Comparison of ENCODE assay signal across 13 cellular contexts in the genomic region with DNA sequence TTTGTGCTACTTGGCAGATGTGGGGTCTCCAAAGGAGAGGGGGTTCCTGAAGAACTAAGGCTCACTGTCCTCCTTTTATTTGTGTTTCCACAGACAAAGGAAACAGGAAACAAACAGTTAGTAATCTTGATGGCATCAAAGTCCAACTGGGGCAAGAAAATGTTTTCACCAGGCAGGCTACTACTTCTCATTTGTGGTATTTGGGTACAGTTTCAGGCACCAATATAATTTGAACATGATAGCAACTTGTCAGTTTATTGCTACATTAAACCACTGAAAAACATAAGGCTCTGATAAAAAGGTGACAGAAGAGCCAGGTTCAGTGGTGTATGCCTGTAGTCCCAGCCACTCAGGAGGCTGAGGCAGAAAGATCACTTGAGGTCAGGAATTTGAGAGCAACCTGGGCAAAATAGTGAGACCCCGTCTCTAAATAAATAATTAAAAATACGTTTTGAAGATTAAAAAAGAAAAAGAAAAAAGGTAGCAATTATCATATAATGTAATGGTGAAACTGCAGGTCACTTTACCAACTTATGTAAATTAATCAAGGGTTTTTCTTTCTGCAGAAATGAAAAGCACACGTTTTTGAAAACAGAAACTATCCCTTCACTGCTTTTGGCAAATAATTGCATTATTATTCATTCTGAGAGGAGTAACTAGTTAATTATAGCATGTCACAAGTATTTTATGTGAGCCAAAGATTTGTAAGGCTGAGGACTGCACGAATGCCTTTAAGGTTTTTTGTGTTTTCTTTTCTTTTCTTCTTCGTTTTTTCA.
DNase-seq lines count a peak whose midpoint lies in the region; ATAC-seq, FAIRE-seq and TF ChIP-seq lines count a peak whose summit lies in the region.
"Had no signal": no experiment of that assay in that cellular context is flagged by ENCODE, and none has a peak within 500 bp of the region (broad histone marks: within the 10 kb centered on the region; RNA-seq: fewer than 3 reads in every experiment).

No MANE protein-coding gene starts in this region.

- intact Hi-C loops in left cardiac atrium (cut with DNase I), result no loop called here
- intact Hi-C loops in vagina (cut with DNase I), result no loop called here

- no peaks in the 10 kb centered on the region for H3K27me3 ChIP-seq in vagina
- no peaks in the 10 kb centered on the region for H3K27me3 ChIP-seq in effector memory CD4-positive, alpha-beta T cell (replicated peaks; ENCODE audit: control insufficient read depth, insufficient read depth, low read length, poor library complexity, severe bottlenecking)

- peak; percentile 66 for FAIRE-seq in GM18507 (lab: Jason Lieb, UNC)

- H3K4me1 ChIP-seq in vagina, result no peaks in the 10 kb centered on the region
- no peaks in the 10 kb centered on the region for H3K4me1 ChIP-seq in effector memory CD4-positive, alpha-beta T cell (ENCODE audit: control insufficient read depth, insufficient read depth, low read length, poor library complexity, severe bottlenecking)

- H3K9me3 ChIP-seq in vagina, result no peaks in the 10 kb centered on the region
- H3K9me3 ChIP-seq in effector memory CD4-positive, alpha-beta T cell (ENCODE audit: control insufficient read depth, low read length), result no peaks in the 10 kb centered on the region

- no peaks in the 10 kb centered on the region for H3K36me3 ChIP-seq in vagina
- H3K36me3 ChIP-seq in effector memory CD4-positive, alpha-beta T cell (ENCODE audit: control insufficient read depth, insufficient read depth, low read length), result no peaks in the 10 kb centered on the region

- H3K27ac ChIP-seq in vagina, result no peak overlapping the region
- H3K27ac ChIP-seq in effector memory CD4-positive, alpha-beta T cell (ENCODE audit: insufficient read depth, low read length, poor library complexity, severe bottlenecking), result no peak overlapping the region

- no peak overlapping the region for H3K4me3 ChIP-seq in vagina
- H3K4me3 ChIP-seq in effector memory CD4-positive, alpha-beta T cell (ENCODE audit: insufficient read depth, low read depth, low read length, poor library complexity, severe bottlenecking), result no peak overlapping the region

- peak; percentile 73 for ATAC-seq in HG02938 (IDR thresholded peaks at IDR 0.05; ENCODE audit: unreplicated experiment)
- ATAC-seq in HG03575 (IDR thresholded peaks at IDR 0.05; ENCODE audit: extremely low read depth, insufficient number of reproducible peaks, low FRiP score, unreplicated experiment), result peak; percentile 54
- ATAC-seq in left cardiac atrium, result no peak
- ATAC-seq: Right ventricle myocardium inferior had no signal

- TF ChIP-seq CTCF in GM20000 (IDR thresholded peaks at IDR 0.05; ENCODE audit: extremely low read depth, missing control alignments), result no peak
- TF ChIP-seq CTCF in vagina (IDR thresholded peaks at IDR 0.05), result no peak

- no peak for DNase-seq in GM18507 (ENCODE audit: extremely low spot score, insufficient read length, low read depth)
- DNase-seq in GM20000 (ENCODE audit: low spot score), result peak; percentile 14
- no peak for DNase-seq in left cardiac atrium
- no peak for DNase-seq in vagina (ENCODE audit: extremely low spot score in 2 of 2)
- no peak for DNase-seq in COLO668 (lab: John Stamatoyannopoulos, UW; ENCODE audit: unreplicated experiment)
- DNase-seq in effector memory CD4-positive, alpha-beta T cell, result no peak
- DNase-seq: activated CD4-positive, alpha-beta T cell treated with anti-CD3 and anti-CD28 coated beads for 48 hours; activated naive CD8-positive, alpha-beta T cell treated with anti-CD3 and anti-CD28 coated beads for 36 hours; occipital lobe; stimulated activated CD4-positive, alpha-beta T cell treated with anti-CD3 and anti-CD28 coated beads, Interleukin-4, amount 100 ng/mL, for 24 hours had no signal

- TF ChIP-seq POLR2A in vagina (IDR thresholded peaks at IDR 0.05), result no peak

Comparison
In these comparisons a context has a peak if more than half of its experiments do, and no peak if none do; other contexts are left out.
1. ATAC-seq: peak in HG02938 (single experiment) and HG03575 (single experiment); none in left cardiac atrium (0 of 2).